Comparison of ENCODE assay signal across 16 cellular contexts in the genomic region with DNA sequence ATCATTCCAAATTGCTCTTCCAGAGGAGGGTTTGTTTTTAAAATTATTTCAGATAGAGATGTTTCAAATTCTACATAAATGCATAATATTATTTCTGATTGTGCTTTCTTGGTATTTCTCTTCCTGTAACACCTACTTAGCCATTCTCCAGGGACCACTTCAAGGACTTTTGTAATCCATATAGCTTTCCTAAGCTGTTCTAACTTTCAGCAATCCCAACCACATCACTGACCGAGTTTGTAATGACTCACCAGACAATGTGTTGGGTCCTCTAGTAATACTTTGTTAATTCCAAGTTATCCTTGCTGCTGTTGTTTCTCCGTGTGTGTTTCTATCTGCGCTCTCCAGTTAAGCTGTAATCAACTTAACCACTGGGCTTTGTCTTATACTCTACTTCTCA.
DNase-seq lines count a peak whose midpoint lies in the region; ATAC-seq and TF ChIP-seq lines count a peak whose summit lies in the region.
"Had no signal": no experiment of that assay in that cellular context is flagged by ENCODE, and none has a peak within 500 bp of the region (broad histone marks: within the 10 kb centered on the region; RNA-seq: fewer than 3 reads in every experiment).

No MANE protein-coding gene starts in this region.

- H3K23ac ChIP-seq in IMR-90 (ENCODE audit: low read depth, low read length) = no peak overlapping the region

- TF ChIP-seq POLR2A in IMR-90 (IDR thresholded peaks at IDR 0.05; ENCODE audit: low read depth, low read length) = no peak

- BruUV-seq in IMR-90 (replicated peaks; lab: Mats Ljungman, UMichigan) = no TSS peak

- H3K56ac ChIP-seq in IMR-90 (ENCODE audit: extremely low read depth, insufficient read depth, low read length) = no peak overlapping the region

- no peak overlapping the region for H2BK15ac ChIP-seq in IMR-90 (ENCODE audit: low read depth, low read length)

- H3K36me3 ChIP-seq in IMR-90 (ENCODE audit: control insufficient read depth, insufficient read depth, low read length) (no peaks in the 10 kb centered on the region), brain microvascular endothelial cell (replicated peaks) (no peaks in the 10 kb centered on the region), subcutaneous abdominal adipose tissue (ENCODE audit: control insufficient read depth in 5 of 5, insufficient read depth in 5 of 5, low read length in 5 of 5) (no peaks in the 10 kb centered on the region)
- H3K36me3 ChIP-seq: heart left ventricle had no signal

- DNase-seq in IMR-90 = peak; percentile 26
- peak; percentile 12 for DNase-seq in brain microvascular endothelial cell
- peak; percentile 32 for DNase-seq in iris pigment epithelial cell (ENCODE audit: low read depth)
- DNase-seq in GM10266 (ENCODE audit: extremely low spot score) = no peak
- DNase-seq in NCI-H345 treated with DMSO at 0.1 percent for 48 hours (lab: John Stamatoyannopoulos, UW; ENCODE audit: unreplicated experiment) = no peak
- DNase-seq: activated CD4-positive, alpha-beta T cell treated with anti-CD3 and anti-CD28 coated beads, Interleukin-2, amount 50 U/mL, for 1 hour; body of pancreas; C1 segment of cervical spinal cord; heart left ventricle; immature natural killer cell; NCI-H2029; NCI-H510A treated with DMSO at 0.1 percent for 48 hours; testis had no signal

- no peak overlapping the region for H3K9ac ChIP-seq in IMR-90 (ENCODE audit: low read depth, low read length)
- H3K9ac ChIP-seq in subcutaneous abdominal adipose tissue (ENCODE audit: low read length in 5 of 5) = no peak overlapping the region

- no peak overlapping the region for H3K4ac ChIP-seq in IMR-90 (ENCODE audit: low read depth, low read length)

- H4K20me1 ChIP-seq in IMR-90 (ENCODE audit: insufficient read depth, low read length) = no peaks in the 10 kb centered on the region

- no peak overlapping the region for H2BK120ac ChIP-seq in IMR-90 (ENCODE audit: low read depth, low read length)

- in situ Hi-C loops in IMR-90 (cut with MboI; ENCODE audit: low sequenced_read_pairs) (no loop called here), brain microvascular endothelial cell (cut with HindIII; ENCODE audit: low pct_ligation_motif_present, low sequenced_read_pairs) (no loop called here)

- H3K14ac ChIP-seq in IMR-90 (replicated peaks; ENCODE audit: low read depth, low read length) = no peak overlapping the region

- no peak overlapping the region for H4K5ac ChIP-seq in IMR-90 (ENCODE audit: low read depth, low read length)

- H3K9me3 ChIP-seq in IMR-90 (ENCODE audit: control insufficient read depth, insufficient read depth, low read length) (no peaks in the 10 kb centered on the region), subcutaneous abdominal adipose tissue (ENCODE audit: control insufficient read depth in 5 of 5, low read length in 5 of 5) (no peaks in the 10 kb centered on the region)
- H3K9me3 ChIP-seq: body of pancreas, heart left ventricle, testis had no signal

- no peak overlapping the region for H2BK20ac ChIP-seq in IMR-90 (ENCODE audit: low read depth, low read length)

- H3K4me3 ChIP-seq in IMR-90 (ENCODE audit: insufficient read depth, low read depth, low read length) (no peak overlapping the region), brain microvascular endothelial cell (ENCODE audit: low read depth, low read length) (no peak overlapping the region), subcutaneous abdominal adipose tissue (ENCODE audit: low read depth in 1 of 5, low read length in 5 of 5) (no peak overlapping the region)
- H3K4me3 ChIP-seq: body of pancreas, heart left ventricle, testis had no signal

- CTCF ChIA-PET in IMR-90 (lab: Yijun Ruan, JAX) = no interaction called here

- H2AK9ac ChIP-seq in IMR-90 (replicated peaks; ENCODE audit: low read depth, low read length, poor library complexity) = no peak overlapping the region

- H3K27me3 ChIP-seq in IMR-90 (ENCODE audit: control insufficient read depth, insufficient read depth, low read length) (no peaks in the 10 kb centered on the region), brain microvascular endothelial cell (replicated peaks) (no peaks in the 10 kb centered on the region), subcutaneous abdominal adipose tissue (ENCODE audit: control insufficient read depth in 5 of 5, insufficient read depth in 4 of 5, low read length in 5 of 5) (no peaks in the 10 kb centered on the region)
- H3K27me3 ChIP-seq: body of pancreas, heart left ventricle, testis had no signal

- H3K18ac ChIP-seq in IMR-90 (ENCODE audit: low read depth, low read length) = no peak overlapping the region

- no peak overlapping the region for H2AK5ac ChIP-seq in IMR-90 (ENCODE audit: low read depth, low read length)

- intact Hi-C loops in IMR-90 (cut with micrococcal nuclease) = no loop called here

- H4K8ac ChIP-seq in IMR-90 (ENCODE audit: low read depth in 2 of 2, low read length in 2 of 2) = no peak overlapping the region

- H3K4me2 ChIP-seq in IMR-90 (ENCODE audit: low read depth, low read length) = no peak overlapping the region

- no peak overlapping the region for H3K27ac ChIP-seq in IMR-90 (ENCODE audit: insufficient read depth, low read length)
- H3K27ac ChIP-seq in brain microvascular endothelial cell = no peak overlapping the region
- peak overlapping the region; percentile 71 for H3K27ac ChIP-seq in subcutaneous abdominal adipose tissue (ENCODE audit: low read depth, low read length)
- H3K27ac ChIP-seq: body of pancreas, heart left ventricle, testis had no signal

- no peak for ATAC-seq in IMR-90 (ENCODE audit: low read depth)
- ATAC-seq in HG03439 (IDR thresholded peaks at IDR 0.05; ENCODE audit: unreplicated experiment) = no peak
- ATAC-seq: body of pancreas; natural killer cell treated with Interleukin-12 subunit alpha and Interleukin-12 subunit beta and Interleukin-15 and Interleukin-18, amount 100 ng/mL, for 72 hours had no signal

- no peak for TF ChIP-seq RAD21 in IMR-90 (IDR thresholded peaks at IDR 0.05; ENCODE audit: low read length)

- no peaks in the 10 kb centered on the region for H3K79me1 ChIP-seq in IMR-90 (ENCODE audit: low read depth in 1 of 2, low read length in 2 of 2)

- H2BK5ac ChIP-seq in IMR-90 (ENCODE audit: low read depth, low read length, poor library complexity, severe bottlenecking) = no peak overlapping the region

- 0% methylated on average over 1 of the region's 3 CpGs; no CpG with 5 or more reads in 1 of the 2 experiments for WGBS in IMR-90 (ENCODE audit: extremely low coverage in 2 of 2, insufficient read length in 1 of 2), 2 experiments

- H2AFZ ChIP-seq in IMR-90 (replicated peaks; ENCODE audit: low read length, poor library complexity) = no peak overlapping the region

- H3K4me1 ChIP-seq in IMR-90 (ENCODE audit: control insufficient read depth, insufficient read depth, low read length) (no peaks in the 10 kb centered on the region), subcutaneous abdominal adipose tissue (ENCODE audit: control insufficient read depth in 5 of 5, insufficient read depth in 5 of 5, low read length in 5 of 5) (peaks cover 2 to 28% (median 7%) of the 10 kb centered on the region in 5 donors)
- H3K4me1 ChIP-seq: body of pancreas, testis had no signal

- H4K91ac ChIP-seq in IMR-90 (ENCODE audit: insufficient read depth, low read depth, low read length) = no peak overlapping the region

- H3K9me1 ChIP-seq in IMR-90 (ENCODE audit: insufficient read depth, low read length) = no peaks in the 10 kb centered on the region

- dilution Hi-C loops in IMR-90 (cut with HindIII; ENCODE audit: low sequenced_read_pairs, unreplicated experiment) = no loop called here

- TF ChIP-seq CTCF in IMR-90 (conservative IDR thresholded peaks at IDR 0.05; ENCODE audit: low read depth, low read length) (no peak), brain microvascular endothelial cell (IDR thresholded peaks at IDR 0.05; ENCODE audit: low read depth, low read length, missing control alignments) (no peak), GM10266 (IDR thresholded peaks at IDR 0.05; ENCODE audit: control insufficient read depth, insufficient read depth, low read depth, missing control alignments) (no peak)

- POLR2A ChIA-PET in IMR-90 (lab: Charles Lee; ENCODE audit: unreplicated experiment) = no interaction called here

TF ChIP-seq in IMR-90, 13 proteins besides CTCF, POLR2A, EP300 and RAD21:
- no peak for TF ChIP-seq BHLHE40 (IDR thresholded peaks at IDR 0.05; ENCODE audit: low read depth, low read length)
- no peak for TF ChIP-seq MAFK (IDR thresholded peaks at IDR 0.05; ENCODE audit: low read depth, low read length)
- no peak for TF ChIP-seq MAZ (IDR thresholded peaks at IDR 0.05; ENCODE audit: borderline replicate concordance, low read depth, low read length)
- TF ChIP-seq, protein P1, sequence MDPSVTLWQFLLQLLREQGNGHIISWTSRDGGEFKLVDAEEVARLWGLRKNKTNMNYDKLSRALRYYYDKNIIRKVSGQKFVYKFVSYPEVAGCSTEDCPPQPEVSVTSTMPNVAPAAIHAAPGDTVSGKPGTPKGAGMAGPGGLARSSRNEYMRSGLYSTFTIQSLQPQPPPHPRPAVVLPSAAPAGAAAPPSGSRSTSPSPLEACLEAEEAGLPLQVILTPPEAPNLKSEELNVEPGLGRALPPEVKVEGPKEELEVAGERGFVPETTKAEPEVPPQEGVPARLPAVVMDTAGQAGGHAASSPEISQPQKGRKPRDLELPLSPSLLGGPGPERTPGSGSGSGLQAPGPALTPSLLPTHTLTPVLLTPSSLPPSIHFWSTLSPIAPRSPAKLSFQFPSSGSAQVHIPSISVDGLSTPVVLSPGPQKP (IDR thresholded peaks at IDR 0.05; ENCODE audit: borderline replicate concordance, low read depth, low read length) = no peak
- TF ChIP-seq NFE2L2 (IDR thresholded peaks at IDR 0.05; ENCODE audit: low read depth, low read length) = no peak
- no peak for TF ChIP-seq FOS (IDR thresholded peaks at IDR 0.05; ENCODE audit: low read depth, low read length)
- no peak for TF ChIP-seq CEBPB (IDR thresholded peaks at IDR 0.05; ENCODE audit: low read depth, low read length)
- no peak for TF ChIP-seq RCOR1 (IDR thresholded peaks at IDR 0.05; ENCODE audit: insufficient replicate concordance, low read length)
- TF ChIP-seq MXI1 (IDR thresholded peaks at IDR 0.05; ENCODE audit: borderline replicate concordance, low read depth, low read length) = no peak
- no peak for TF ChIP-seq RFX5 (IDR thresholded peaks at IDR 0.05; ENCODE audit: low read depth, low read length)
- no peak for TF ChIP-seq SMC3 (IDR thresholded peaks at IDR 0.05; ENCODE audit: low read depth, low read length)
- TF ChIP-seq, protein P2, sequence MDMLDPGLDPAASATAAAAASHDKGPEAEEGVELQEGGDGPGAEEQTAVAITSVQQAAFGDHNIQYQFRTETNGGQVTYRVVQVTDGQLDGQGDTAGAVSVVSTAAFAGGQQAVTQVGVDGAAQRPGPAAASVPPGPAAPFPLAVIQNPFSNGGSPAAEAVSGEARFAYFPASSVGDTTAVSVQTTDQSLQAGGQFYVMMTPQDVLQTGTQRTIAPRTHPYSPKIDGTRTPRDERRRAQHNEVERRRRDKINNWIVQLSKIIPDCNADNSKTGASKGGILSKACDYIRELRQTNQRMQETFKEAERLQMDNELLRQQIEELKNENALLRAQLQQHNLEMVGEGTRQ (IDR thresholded peaks at IDR 0.05; ENCODE audit: low read depth, low read length) = no peak
- no peak for TF ChIP-seq CHD1 (IDR thresholded peaks at IDR 0.05; ENCODE audit: low read depth, low read length)

Comparison
In these comparisons a context has a peak if more than half of its experiments do, and no peak if none do; other contexts are left out.
1. DNase-seq: peak in IMR-90 (single experiment), brain microvascular endothelial cell (single experiment) and iris pigment epithelial cell (single experiment); none in GM10266 (single experiment) and NCI-H345 treated with DMSO at 0.1 percent for 48 hours (single experiment).